1 cellular context compared by ENCODE assay signal in genomic region chr6:168056892-168057527, GRCh38.
TF ChIP-seq lines count a peak whose summit lies in the region.

No MANE protein-coding gene starts in this region.

TF ChIP-seq in H1, 55 proteins besides CTCF, POLR2A, EP300 and RAD21:
- no peak for TF ChIP-seq TBP (IDR thresholded peaks at IDR 0.05; ENCODE audit: low read depth, low read length)
- no peak for TF ChIP-seq CTBP2 (IDR thresholded peaks at IDR 0.05; ENCODE audit: borderline replicate concordance, insufficient read depth, insufficient read length, low read length)
- TF ChIP-seq, protein P1, sequence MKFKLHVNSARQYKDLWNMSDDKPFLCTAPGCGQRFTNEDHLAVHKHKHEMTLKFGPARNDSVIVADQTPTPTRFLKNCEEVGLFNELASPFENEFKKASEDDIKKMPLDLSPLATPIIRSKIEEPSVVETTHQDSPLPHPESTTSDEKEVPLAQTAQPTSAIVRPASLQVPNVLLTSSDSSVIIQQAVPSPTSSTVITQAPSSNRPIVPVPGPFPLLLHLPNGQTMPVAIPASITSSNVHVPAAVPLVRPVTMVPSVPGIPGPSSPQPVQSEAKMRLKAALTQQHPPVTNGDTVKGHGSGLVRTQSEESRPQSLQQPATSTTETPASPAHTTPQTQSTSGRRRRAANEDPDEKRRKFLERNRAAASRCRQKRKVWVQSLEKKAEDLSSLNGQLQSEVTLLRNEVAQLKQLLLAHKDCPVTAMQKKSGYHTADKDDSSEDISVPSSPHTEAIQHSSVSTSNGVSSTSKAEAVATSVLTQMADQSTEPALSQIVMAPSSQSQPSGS (IDR thresholded peaks at IDR 0.05; ENCODE audit: low read length), result no peak
